ENCODE assay signal across 19 cellular contexts in the genomic region with DNA sequence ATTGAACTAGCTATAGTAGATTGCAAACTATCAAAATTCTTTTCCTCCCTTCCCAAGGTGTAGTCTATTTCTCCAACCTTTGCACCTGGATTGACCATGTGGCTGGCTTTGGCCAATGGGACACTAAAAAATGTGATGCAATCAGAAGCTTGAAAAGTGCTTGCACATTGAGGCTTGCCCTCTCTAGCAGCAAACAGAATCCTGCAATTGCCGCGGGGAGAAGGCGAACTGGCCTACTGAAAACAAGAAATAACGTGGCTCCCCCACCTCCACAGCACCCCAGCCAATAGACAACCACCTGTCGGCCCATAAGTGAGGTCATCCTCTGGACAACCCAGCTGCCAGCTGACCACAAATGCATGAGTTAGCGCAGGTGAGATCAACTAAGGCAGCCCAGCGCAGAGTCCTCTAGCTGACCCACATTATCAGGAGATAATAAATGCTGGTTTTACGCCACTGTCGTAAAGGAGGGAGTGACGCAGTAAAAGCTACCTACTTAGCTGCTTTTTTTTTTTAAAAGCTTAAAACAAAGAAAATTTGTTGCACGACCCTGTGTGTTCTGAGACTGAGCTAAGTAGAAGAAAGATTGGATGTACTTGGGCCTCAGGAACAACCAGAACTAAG.
"Had no signal": no experiment of that assay in that cellular context is flagged by ENCODE, and none has a peak within 500 bp of the region (broad histone marks: within the 10 kb centered on the region; RNA-seq: fewer than 3 reads in every experiment).

No MANE protein-coding gene starts in this region.

- H3K4me3 ChIP-seq: adrenal gland, cardiac muscle cell, dorsolateral prefrontal cortex, hepatocyte, skin epidermis, transverse colon had no signal

- DNase-seq: activated B cell treated with CpG ODN at 0.5 μM for 24 hours; activated CD4-positive, alpha-beta T cell treated with anti-CD3 and anti-CD28 coated beads for 48 hours; activated CD8-positive, alpha-beta T cell treated with anti-CD3 and anti-CD28 coated beads for 36 hours; activated effector memory CD4-positive, alpha-beta T cell treated with anti-CD3 and anti-CD28 coated beads, Interleukin-2, amount 50 U/mL, for 16 hours; activated T-cell treated with anti-CD3 and anti-CD28 coated beads, Interleukin-2, amount 50 U/mL, for 4 hours; adrenal gland; dorsolateral prefrontal cortex; left ventricle myocardium superior; mesenchymal stem cell; nucleus accumbens; right cardiac atrium; stimulated activated CD4-positive, alpha-beta T cell treated with anti-CD3 and anti-CD28 coated beads, Interleukin-4, amount 100 ng/mL, for 24 hours; stimulated activated naive CD4-positive, alpha-beta T cell treated with Interleukin-2 at 50 U/mL for 16 hours; substantia nigra; transverse colon had no signal

- H3K4me1 ChIP-seq: adrenal gland, transverse colon had no signal

- H3K4me2 ChIP-seq: hepatocyte had no signal

- ATAC-seq: activated CD8-positive, alpha-beta T cell treated with anti-CD3 and anti-CD28 coated beads for 36 hours; activated T-cell treated with anti-CD3 and anti-CD28 coated beads, Interleukin-2, amount 50 U/mL, for 4 hours; left ventricle myocardium superior; right cardiac atrium had no signal

- H3K36me3 ChIP-seq: adrenal gland, cardiac muscle cell, transverse colon had no signal

- H3K79me2 ChIP-seq: hepatocyte had no signal

- H3K27me3 ChIP-seq: cardiac muscle cell, hepatocyte, transverse colon had no signal

- H3K9me3 ChIP-seq: adrenal gland, transverse colon had no signal

- H2AFZ ChIP-seq: hepatocyte had no signal

- H3K27ac ChIP-seq: adrenal gland, cardiac muscle cell, dorsolateral prefrontal cortex, hepatocyte, skin epidermis, transverse colon had no signal

- FAIRE-seq: keratinocyte had no signal
